In genomic region chr12:81176796-81177195, GRCh38 we compare ENCODE assay signal across 20 cellular contexts.
"Had no signal": no experiment of that assay in that cellular context is flagged by ENCODE, and none has a peak within 500 bp of the region (broad histone marks: within the 10 kb centered on the region; RNA-seq: fewer than 3 reads in every experiment).

No MANE protein-coding gene starts in this region.

- H3K27ac ChIP-seq: ascending aorta, dorsolateral prefrontal cortex, esophagus squamous epithelium, heart left ventricle, neural progenitor cell, ovary, spleen, stomach, testis, upper lobe of right lung had no signal

- H3K9ac ChIP-seq: neural progenitor cell had no signal

- H3K4me2 ChIP-seq: neural progenitor cell had no signal

- H3K36me3 ChIP-seq: esophagus squamous epithelium, ovary, spleen had no signal

- H3K4me1 ChIP-seq: ascending aorta, esophagus squamous epithelium, heart left ventricle, neural progenitor cell, spleen, stomach, testis, upper lobe of right lung had no signal

- H3K4me3 Mint-ChIP-seq: activated naive CD8-positive, alpha-beta T cell treated with anti-CD3 and anti-CD28 coated beads, Interleukin-2, amount 10 ng/mL, durations not matched to agents 7 days and 5 days; immature natural killer cell; neural progenitor cell had no signal

- H3K27ac Mint-ChIP-seq: activated naive CD8-positive, alpha-beta T cell treated with anti-CD3 and anti-CD28 coated beads, Interleukin-2, amount 10 ng/mL, durations not matched to agents 7 days and 5 days; immature natural killer cell; neural progenitor cell had no signal

- DNase-seq: activated naive CD4-positive, alpha-beta T cell; activated naive CD8-positive, alpha-beta T cell treated with anti-CD3 and anti-CD28 coated beads, Interleukin-2, amount 10 ng/mL, durations not matched to agents 7 days and 5 days; activated T-cell treated with anti-CD3 and anti-CD28 coated beads for 4 hours; dorsolateral prefrontal cortex; esophagus squamous epithelium; heart left ventricle; immature natural killer cell; midbrain; ovary; spleen; stomach; T-helper 1 cell; T1000; testis; upper lobe of right lung had no signal

- H3K4me1 Mint-ChIP-seq: activated naive CD8-positive, alpha-beta T cell treated with anti-CD3 and anti-CD28 coated beads, Interleukin-2, amount 10 ng/mL, durations not matched to agents 7 days and 5 days; immature natural killer cell; neural progenitor cell had no signal

- ATAC-seq: activated CD4-positive, CD25-positive, alpha-beta regulatory T cell treated with anti-CD3 and anti-CD28 coated beads, Interleukin-2, amount 50 U/mL, for 24 hours; heart left ventricle; sciatic nerve; upper lobe of right lung had no signal

- H3K9me3 ChIP-seq: testis, upper lobe of right lung had no signal

- H3K36me3 Mint-ChIP-seq: activated naive CD8-positive, alpha-beta T cell treated with anti-CD3 and anti-CD28 coated beads, Interleukin-2, amount 10 ng/mL, durations not matched to agents 7 days and 5 days; immature natural killer cell had no signal

- H2AFZ ChIP-seq: neural progenitor cell had no signal

- H3K4me3 ChIP-seq: ascending aorta, dorsolateral prefrontal cortex, esophagus squamous epithelium, heart left ventricle, lung, neural progenitor cell, ovary, spleen, stomach, testis, upper lobe of right lung had no signal

- H3K27me3 ChIP-seq: ascending aorta, dorsolateral prefrontal cortex, esophagus squamous epithelium, heart left ventricle, neural progenitor cell, ovary, spleen, stomach, testis, upper lobe of right lung had no signal
